2 cellular contexts compared by ENCODE assay signal in the genomic region with DNA sequence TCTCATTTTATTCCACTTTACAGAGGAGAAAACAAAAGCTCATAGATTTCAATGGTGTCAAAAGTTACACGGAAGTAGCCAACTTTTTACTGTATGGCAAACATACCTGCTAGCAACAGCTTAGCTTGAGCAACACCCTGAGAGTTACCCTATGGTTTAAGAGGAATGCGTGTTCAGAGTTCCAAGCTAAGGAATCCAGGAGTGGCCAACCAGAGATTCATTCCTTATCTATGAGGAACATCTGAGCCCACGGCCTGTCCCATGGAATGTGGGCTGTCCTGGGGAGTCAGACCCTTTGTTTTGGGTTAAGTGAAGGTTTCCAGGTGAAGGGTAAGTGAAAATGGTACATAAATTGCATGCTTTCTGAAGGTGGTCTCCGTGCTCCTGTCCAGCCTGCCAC.
TF ChIP-seq lines count a peak whose summit lies in the region.

No MANE protein-coding gene starts in this region.

TF ChIP-seq in SK-N-SH treated with all-trans-retinoic acid at 6 μM for 48 hours, 23 proteins besides CTCF, POLR2A, EP300 and RAD21 (continued from another document):
- TF ChIP-seq, protein P1, sequence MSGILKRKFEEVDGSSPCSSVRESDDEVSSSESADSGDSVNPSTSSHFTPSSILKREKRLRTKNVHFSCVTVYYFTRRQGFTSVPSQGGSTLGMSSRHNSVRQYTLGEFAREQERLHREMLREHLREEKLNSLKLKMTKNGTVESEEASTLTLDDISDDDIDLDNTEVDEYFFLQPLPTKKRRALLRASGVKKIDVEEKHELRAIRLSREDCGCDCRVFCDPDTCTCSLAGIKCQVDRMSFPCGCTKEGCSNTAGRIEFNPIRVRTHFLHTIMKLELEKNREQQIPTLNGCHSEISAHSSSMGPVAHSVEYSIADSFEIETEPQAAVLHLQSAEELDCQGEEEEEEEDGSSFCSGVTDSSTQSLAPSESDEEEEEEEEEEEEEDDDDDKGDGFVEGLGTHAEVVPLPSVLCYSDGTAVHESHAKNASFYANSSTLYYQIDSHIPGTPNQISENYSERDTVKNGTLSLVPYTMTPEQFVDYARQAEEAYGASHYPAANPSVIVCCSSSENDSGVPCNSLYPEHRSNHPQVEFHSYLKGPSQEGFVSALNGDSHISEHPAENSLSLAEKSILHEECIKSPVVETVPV (CRISPR knock-in tag; IDR thresholded peaks at IDR 0.05): no peak
- TF ChIP-seq TOX (CRISPR knock-in tag; IDR thresholded peaks at IDR 0.05; ENCODE audit: borderline replicate concordance) (no peak), BACH2 (CRISPR knock-in tag; IDR thresholded peaks at IDR 0.05; ENCODE audit: borderline replicate concordance) (no peak), ZFP30 (CRISPR knock-in tag; IDR thresholded peaks at IDR 0.05) (no peak)
- TF ChIP-seq, protein P2, sequence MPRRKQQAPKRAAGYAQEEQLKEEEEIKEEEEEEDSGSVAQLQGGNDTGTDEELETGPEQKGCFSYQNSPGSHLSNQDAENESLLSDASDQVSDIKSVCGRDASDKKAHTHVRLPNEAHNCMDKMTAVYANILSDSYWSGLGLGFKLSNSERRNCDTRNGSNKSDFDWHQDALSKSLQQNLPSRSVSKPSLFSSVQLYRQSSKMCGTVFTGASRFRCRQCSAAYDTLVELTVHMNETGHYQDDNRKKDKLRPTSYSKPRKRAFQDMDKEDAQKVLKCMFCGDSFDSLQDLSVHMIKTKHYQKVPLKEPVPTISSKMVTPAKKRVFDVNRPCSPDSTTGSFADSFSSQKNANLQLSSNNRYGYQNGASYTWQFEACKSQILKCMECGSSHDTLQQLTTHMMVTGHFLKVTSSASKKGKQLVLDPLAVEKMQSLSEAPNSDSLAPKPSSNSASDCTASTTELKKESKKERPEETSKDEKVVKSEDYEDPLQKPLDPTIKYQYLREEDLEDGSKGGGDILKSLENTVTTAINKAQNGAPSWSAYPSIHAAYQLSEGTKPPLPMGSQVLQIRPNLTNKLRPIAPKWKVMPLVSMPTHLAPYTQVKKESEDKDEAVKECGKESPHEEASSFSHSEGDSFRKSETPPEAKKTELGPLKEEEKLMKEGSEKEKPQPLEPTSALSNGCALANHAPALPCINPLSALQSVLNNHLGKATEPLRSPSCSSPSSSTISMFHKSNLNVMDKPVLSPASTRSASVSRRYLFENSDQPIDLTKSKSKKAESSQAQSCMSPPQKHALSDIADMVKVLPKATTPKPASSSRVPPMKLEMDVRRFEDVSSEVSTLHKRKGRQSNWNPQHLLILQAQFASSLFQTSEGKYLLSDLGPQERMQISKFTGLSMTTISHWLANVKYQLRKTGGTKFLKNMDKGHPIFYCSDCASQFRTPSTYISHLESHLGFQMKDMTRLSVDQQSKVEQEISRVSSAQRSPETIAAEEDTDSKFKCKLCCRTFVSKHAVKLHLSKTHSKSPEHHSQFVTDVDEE (CRISPR knock-in tag; IDR thresholded peaks at IDR 0.05): no peak

TF ChIP-seq in SK-N-SH, 30 proteins besides CTCF, POLR2A, EP300 and RAD21 (continued from another document):
- no peak for TF ChIP-seq NFIC (IDR thresholded peaks at IDR 0.05; ENCODE audit: borderline replicate concordance)
- TF ChIP-seq TAF1 (IDR thresholded peaks at IDR 0.05; ENCODE audit: borderline replicate concordance, low read depth, low read length): no peak
- TF ChIP-seq RXRA (IDR thresholded peaks at IDR 0.05; ENCODE audit: borderline replicate concordance, low read depth): no peak
- no peak for TF ChIP-seq ELF1 (IDR thresholded peaks at IDR 0.05)
- TF ChIP-seq RCOR1 (IDR thresholded peaks at IDR 0.05; ENCODE audit: low read length): no peak
- no peak for TF ChIP-seq POLR2AphosphoS5 (IDR thresholded peaks at IDR 0.05; ENCODE audit: low read depth, low read length)
- TF ChIP-seq GATA2 (CRISPR knock-in tag; IDR thresholded peaks at IDR 0.05): no peak
- TF ChIP-seq SMC3 (IDR thresholded peaks at IDR 0.05; ENCODE audit: low read depth, low read length): no peak
- no peak for TF ChIP-seq FOXM1 (IDR thresholded peaks at IDR 0.05; ENCODE audit: low read depth)
- no peak for TF ChIP-seq MEF2A (IDR thresholded peaks at IDR 0.05; ENCODE audit: borderline replicate concordance, low read depth)
